ENCODE assay signal across 8 cellular contexts in genomic region chr17:58219007-58219788, GRCh38.
DNase-seq lines count a peak whose midpoint lies in the region; ATAC-seq and TF ChIP-seq lines count a peak whose summit lies in the region.

Gene MKS1, minus strand, starts transcription at chr17:58219255. Its CDS starts 25 bp downstream, at chr17:58219230.

- peaks cover 19% of the 10 kb centered on the region for H3K4me1 ChIP-seq in BLaER1

- peak within 1 kb of the TSS; percentile 68 for H3K9ac ChIP-seq in BLaER1

- TF ChIP-seq CTCF in choroid plexus epithelial cell (conservative IDR thresholded peaks at IDR 0.05; ENCODE audit: low read depth, low read length) = peak; percentile 53

- peak within 1 kb of the TSS; percentile 70 for H3K4me2 ChIP-seq in BLaER1

- no peaks in the 10 kb centered on the region for H3K9me3 ChIP-seq in BLaER1

- H3K36me3 ChIP-seq in BLaER1 = no peaks in the 10 kb centered on the region; the same call in 1 of the 2 replicates

- peak within 1 kb of the TSS; percentile 60 for H3K27ac ChIP-seq in BLaER1

- H3K27me3 ChIP-seq in BLaER1 = no peaks in the 10 kb centered on the region

- H4K20me1 ChIP-seq in BLaER1 = no peaks in the 10 kb centered on the region

- DNase-seq in GM19238 (ENCODE audit: insufficient read length, low spot score) (peak; percentile 95), NCI-H510A (lab: John Stamatoyannopoulos, UW) (peak; percentile 94), choroid plexus epithelial cell (ENCODE audit: low read depth) (peak; percentile 93), kidney tubule cell (ENCODE audit: low spot score) (peak; percentile 93)
- peak; percentile 89 to 93 for DNase-seq in activated CD4-positive, alpha-beta T cell treated with anti-CD3 and anti-CD28 coated beads for 24 hours (ENCODE audit: low read depth in 2 of 2)
- peak; percentile 88 to 89 for DNase-seq in stimulated activated CD4-positive, alpha-beta T cell treated with anti-CD3 and anti-CD28 coated beads, Interleukin-1b, Interleukin-23, amount 100 ng/mL, for 1 hour (ENCODE audit: low read depth in 2 of 2)

- ATAC-seq in HG03439 (IDR thresholded peaks at IDR 0.05; ENCODE audit: unreplicated experiment) = peak; percentile 97

- H3K4me3 ChIP-seq in BLaER1 = peak within 1 kb of the TSS; percentile 69
- H3K4me3 ChIP-seq in choroid plexus epithelial cell (ENCODE audit: low read depth, low read length) = peak within 1 kb of the TSS; percentile 85

Comparison
In these comparisons a context has a peak if more than half of its experiments do, and no peak if none do; other contexts are left out.
1. Peak in every context shown above with its lines: DNase-seq, ATAC-seq, H3K4me3 ChIP-seq and H3K27ac ChIP-seq.